8 cellular contexts compared by ENCODE assay signal in genomic region chr4:139921551-139922184, GRCh38.
DNase-seq lines count a peak whose midpoint lies in the region; ATAC-seq and TF ChIP-seq lines count a peak whose summit lies in the region.

No MANE protein-coding gene starts in this region.

- TF ChIP-seq CTCF in dorsolateral prefrontal cortex (IDR thresholded peaks at IDR 0.05 in 54 of 56, conservative IDR thresholded peaks at IDR 0.05 in 2 of 56; ENCODE audit: low read depth in 1 of 56, partially characterized antibody in 56 of 56), result no peak
- TF ChIP-seq CTCF in GM20000 (IDR thresholded peaks at IDR 0.05; ENCODE audit: extremely low read depth, missing control alignments), result no peak

- no peaks in the 10 kb centered on the region for H3K36me3 ChIP-seq in muscle layer of colon (ENCODE audit: insufficient read depth, low read length)

- H3K9ac ChIP-seq in muscle layer of colon (ENCODE audit: low read length), result peak overlapping the region; percentile 25

- peak; percentile 47 for DNase-seq in DMS 273 treated with DMSO at 0.1 percent for 48 hours (lab: John Stamatoyannopoulos, UW)
- peak; percentile 71 for DNase-seq in NCI-H2107 (lab: John Stamatoyannopoulos, UW)
- peak in 1 of 10 donors; percentile 60 for DNase-seq in dorsolateral prefrontal cortex
- DNase-seq in activated CD4-positive, alpha-beta T cell treated with anti-CD3 and anti-CD28 coated beads for 1 hour, result no peak
- DNase-seq in GM20000 (ENCODE audit: low spot score), result no peak

- no peaks in the 10 kb centered on the region for H3K9me3 ChIP-seq in muscle layer of colon (ENCODE audit: low read length)

- ATAC-seq in HG02623 (IDR thresholded peaks at IDR 0.05; ENCODE audit: unreplicated experiment) (no peak), GM19397 (IDR thresholded peaks at IDR 0.05; ENCODE audit: unreplicated experiment) (no peak)

- no peaks in the 10 kb centered on the region for H3K27me3 ChIP-seq in dorsolateral prefrontal cortex
- no peaks in the 10 kb centered on the region for H3K27me3 ChIP-seq in muscle layer of colon (ENCODE audit: control insufficient read depth in 1 of 2, insufficient read depth in 2 of 2, low read length in 2 of 2)

- H3K4me3 ChIP-seq in dorsolateral prefrontal cortex, result no peak overlapping the region
- H3K4me3 ChIP-seq in muscle layer of colon (ENCODE audit: low read depth in 1 of 2, low read length in 2 of 2), result peak overlapping the region in 1 of 2 donors; percentile 3

- peaks cover 59% of the 10 kb centered on the region for H3K4me1 ChIP-seq in muscle layer of colon (ENCODE audit: insufficient read depth, low read length)

- peak overlapping the region in 31 of 59 donors; percentile 0 to 72 (median 39) for H3K27ac ChIP-seq in dorsolateral prefrontal cortex
- peak overlapping the region; percentile 74 for H3K27ac ChIP-seq in muscle layer of colon (ENCODE audit: low read depth, low read length)

- intact Hi-C loops in dorsolateral prefrontal cortex (cut with DNase I), result no loop called here

Comparison
In these comparisons a context has a peak if more than half of its experiments do, and no peak if none do; other contexts are left out.
1. DNase-seq: peak in DMS 273 treated with DMSO at 0.1 percent for 48 hours (single experiment) and NCI-H2107 (single experiment); none in activated CD4-positive, alpha-beta T cell treated with anti-CD3 and anti-CD28 coated beads for 1 hour (single experiment) and GM20000 (single experiment).